Comparison of ENCODE assay signal across 21 cellular contexts in the genomic region with DNA sequence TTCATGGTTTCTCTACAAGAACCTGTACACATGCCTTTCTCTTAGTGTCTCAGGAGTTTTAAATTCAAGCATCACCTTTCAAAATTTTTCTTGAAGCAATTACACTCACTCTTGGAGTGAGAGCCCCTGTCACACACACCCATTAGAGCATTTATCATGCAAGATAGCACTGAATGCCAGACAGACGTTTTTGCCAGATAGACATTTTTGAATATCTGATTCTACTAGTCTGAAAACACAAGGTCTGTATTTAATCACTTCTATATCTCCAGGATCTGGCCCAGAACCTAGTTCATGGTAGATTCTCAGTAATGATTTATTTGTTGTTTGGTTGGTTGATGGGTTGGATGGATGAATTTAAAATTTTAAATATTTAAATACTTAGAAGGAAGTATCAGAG.
A peak's percentile ranks its signal among the peaks of the same experiment; 100 is the strongest.
DNase-seq lines count a peak whose midpoint lies in the region; ATAC-seq, FAIRE-seq and TF ChIP-seq lines count a peak whose summit lies in the region.
"Had no signal": no experiment of that assay in that cellular context is flagged by ENCODE, and none has a peak within 500 bp of the region (broad histone marks: within the 10 kb centered on the region; RNA-seq: fewer than 3 reads in every experiment).

No MANE protein-coding gene starts in this region.

- BruUV-seq in K562 (replicated peaks; lab: Mats Ljungman, UMichigan): no TSS peak

- H3K79me2 ChIP-seq in K562 (ENCODE audit: control insufficient read depth, insufficient read depth, low read length): no peaks in the 10 kb centered on the region

- H4K20me1 ChIP-seq in K562 (replicated peaks; ENCODE audit: control insufficient read depth, insufficient read depth, low read length): no peaks in the 10 kb centered on the region
- H4K20me1 ChIP-seq: BLaER1 treated with 17β-estradiol and CSF1 and Interleukin-3, amounts not matched to agents 10 nM and 100 nM had no signal

- TF ChIP-seq POLR2A in A549 (IDR thresholded peaks at IDR 0.05; ENCODE audit: low read length) (no peak), H54 (IDR thresholded peaks at IDR 0.05; ENCODE audit: low read depth, low read length) (no peak), K562 (conservative IDR thresholded peaks at IDR 0.05) (no peak), GM12892 (IDR thresholded peaks at IDR 0.05; ENCODE audit: low read depth, low read length) (no peak)

- no peaks in the 10 kb centered on the region for H3K36me3 ChIP-seq in K562 (ENCODE audit: control insufficient read depth, insufficient read depth, low read length)
- H3K36me3 ChIP-seq: BLaER1 treated with 17β-estradiol and CSF1 and Interleukin-3, amounts not matched to agents 10 nM and 100 nM had no signal

- WGBS in A549 (ENCODE audit: missing lambda C conversion rate): 20% methylated on average over 1 of the region's 1 CpG
- 0% methylated on average over 1 of the region's 1 CpG for WGBS in K562 (ENCODE audit: insufficient coverage, low coverage, missing lambda C conversion rate)

- no peak overlapping the region for H3K4me2 ChIP-seq in A549
- no peak overlapping the region for H3K4me2 ChIP-seq in K562 (ENCODE audit: insufficient read depth, low read length)
- H3K4me2 ChIP-seq: BLaER1 treated with 17β-estradiol and CSF1 and Interleukin-3, amounts not matched to agents 10 nM and 100 nM had no signal

- no peak for ATAC-seq in A549
- ATAC-seq in K562: no peak
- ATAC-seq: CD8-positive, alpha-beta T cell had no signal

- H2AFZ ChIP-seq in K562 (ENCODE audit: low read depth, low read length): no peak overlapping the region

- H3K4me3 ChIP-seq in A549 (no peak overlapping the region), K562 (no peak overlapping the region)
- H3K4me3 ChIP-seq: BLaER1 treated with 17β-estradiol and CSF1 and Interleukin-3, amounts not matched to agents 10 nM and 100 nM had no signal

- H3K27ac ChIP-seq in A549 (no peak overlapping the region), K562 (ENCODE audit: extremely low read depth, low read depth, low read length) (no peak overlapping the region)
- H3K27ac ChIP-seq: BLaER1 treated with 17β-estradiol and CSF1 and Interleukin-3, amounts not matched to agents 10 nM and 100 nM; C4-2B had no signal

- POLR2A ChIA-PET in A549 (lab: Yijun Ruan, JAX): no interaction called here
- POLR2A ChIA-PET in K562 (lab: Yijun Ruan, JAX): no interaction called here

- H3K4me1 ChIP-seq in A549 (no peaks in the 10 kb centered on the region), K562 (replicated peaks in 1 of 2; ENCODE audit: control insufficient read depth in 2 of 2, insufficient read depth in 2 of 2, low read length in 2 of 2) (no peaks in the 10 kb centered on the region)
- H3K4me1 ChIP-seq: BLaER1 treated with 17β-estradiol and CSF1 and Interleukin-3, amounts not matched to agents 10 nM and 100 nM; Caco-2 had no signal

- TF ChIP-seq RAD21 in A549 (conservative IDR thresholded peaks at IDR 0.05 in 1 of 2, IDR thresholded peaks at IDR 0.05 in 1 of 2): no peak
- TF ChIP-seq RAD21 in K562 (CRISPR knock-in tag; conservative IDR thresholded peaks at IDR 0.05 in 1 of 2, IDR thresholded peaks at IDR 0.05 in 1 of 2): no peak

- no peaks in the 10 kb centered on the region for H3K27me3 ChIP-seq in K562 (ENCODE audit: control insufficient read depth in 2 of 2, insufficient read depth in 2 of 2, low read length in 2 of 2)
- H3K27me3 ChIP-seq: BLaER1 treated with 17β-estradiol and CSF1 and Interleukin-3, amounts not matched to agents 10 nM and 100 nM had no signal

- FAIRE-seq in A549 (lab: Jason Lieb, UNC): no peak
- FAIRE-seq in H54 (lab: Jason Lieb, UNC): peak; percentile 6
- no peak for FAIRE-seq in K562 (lab: Jason Lieb, UNC)
- FAIRE-seq in GM12892 (lab: Jason Lieb, UNC): no peak
- FAIRE-seq: A204.1, D721Med, G401.6, GM12891, GM18507 had no signal

- no peaks in the 10 kb centered on the region for H3K9me1 ChIP-seq in K562 (ENCODE audit: control insufficient read depth, insufficient read depth, low read length)

- no peak for DNase-seq in A549 (ENCODE audit: low read depth in 1 of 2, low spot score in 1 of 2)
- no peak for DNase-seq in H54 (ENCODE audit: insufficient read length, low spot score)
- no peak for DNase-seq in K562 (ENCODE audit: extremely low read depth in 1 of 4, low spot score in 3 of 4)
- DNase-seq in activated effector memory CD4-positive, alpha-beta T cell treated with anti-CD3 and anti-CD28 coated beads, Interleukin-2, amount 50 U/mL, for 16 hours: no peak
- no peak for DNase-seq in stimulated activated CD4-positive, alpha-beta T cell treated with anti-CD3 and anti-CD28 coated beads, Interleukin-4, amount 100 ng/mL, for 4 hours
- no peak for DNase-seq in GM12892 (ENCODE audit: insufficient read length)
- DNase-seq: 8988T; AML-193; Caco-2; Calu3; CD4-positive, alpha-beta T cell; CD8-positive, alpha-beta T cell; DMS79 treated with DMSO at 0.1 percent for 48 hours; GF-D8 had no signal

- TF ChIP-seq EP300 in A549 (IDR thresholded peaks at IDR 0.05) (no peak), K562 (IDR thresholded peaks at IDR 0.05; ENCODE audit: low read length) (no peak)

- intact Hi-C loops in K562 (cut with micrococcal nuclease): no loop called here

- CTCF ChIA-PET in A549 (lab: Yijun Ruan, JAX) (interaction anchor here (1.5 kb wide), 1 partner anchor 10 kb away, joined by 3 read pairs; no protein-coding TSS in a partner anchor), K562 (lab: Yijun Ruan, JAX; ENCODE audit: low intra/inter-chr PET ratio) (no interaction called here)

- H3K9ac ChIP-seq in K562 (ENCODE audit: insufficient read depth in 1 of 2, low read depth in 2 of 2, low read length in 2 of 2): no peak overlapping the region
- H3K9ac ChIP-seq: BLaER1 treated with 17β-estradiol and CSF1 and Interleukin-3, amounts not matched to agents 10 nM and 100 nM had no signal

- TF ChIP-seq CTCF in A549 (IDR thresholded peaks at IDR 0.05) (no peak), K562 (IDR thresholded peaks at IDR 0.05 in 2 of 3, conservative IDR thresholded peaks at IDR 0.05 in 1 of 3; ENCODE audit: insufficient read depth in 2 of 3, low read depth in 1 of 3, low read length in 3 of 3) (no peak)

- H3K9me3 ChIP-seq in A549: peaks cover 5% of the 10 kb centered on the region
- H3K9me3 ChIP-seq in K562 (replicated peaks; ENCODE audit: control insufficient read depth, insufficient read depth, low read depth, low read length): no peaks in the 10 kb centered on the region

- in situ Hi-C loops in K562 (cut with MboI): no loop called here

TF ChIP-seq in A549, 52 proteins besides CTCF, POLR2A, EP300 and RAD21:
- no peak for TF ChIP-seq HOXA7 (CRISPR knock-in tag; IDR thresholded peaks at IDR 0.05)
- no peak for TF ChIP-seq CEBPB (IDR thresholded peaks at IDR 0.05)
- TF ChIP-seq HOXB5 (CRISPR knock-in tag; IDR thresholded peaks at IDR 0.05): no peak
- no peak for TF ChIP-seq CHD4 (IDR thresholded peaks at IDR 0.05; ENCODE audit: borderline replicate concordance)
- no peak for TF ChIP-seq FOSB (CRISPR knock-in tag; IDR thresholded peaks at IDR 0.05)
- TF ChIP-seq PHF8 (IDR thresholded peaks at IDR 0.05; ENCODE audit: borderline replicate concordance, low read depth): no peak
- TF ChIP-seq, protein P1, sequence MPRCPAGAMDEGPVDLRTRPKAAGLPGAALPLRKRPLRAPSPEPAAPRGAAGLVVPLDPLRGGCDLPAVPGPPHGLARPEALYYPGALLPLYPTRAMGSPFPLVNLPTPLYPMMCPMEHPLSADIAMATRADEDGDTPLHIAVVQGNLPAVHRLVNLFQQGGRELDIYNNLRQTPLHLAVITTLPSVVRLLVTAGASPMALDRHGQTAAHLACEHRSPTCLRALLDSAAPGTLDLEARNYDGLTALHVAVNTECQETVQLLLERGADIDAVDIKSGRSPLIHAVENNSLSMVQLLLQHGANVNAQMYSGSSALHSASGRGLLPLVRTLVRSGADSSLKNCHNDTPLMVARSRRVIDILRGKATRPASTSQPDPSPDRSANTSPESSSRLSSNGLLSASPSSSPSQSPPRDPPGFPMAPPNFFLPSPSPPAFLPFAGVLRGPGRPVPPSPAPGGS (IDR thresholded peaks at IDR 0.05): no peak
- TF ChIP-seq JUN (IDR thresholded peaks at IDR 0.05): no peak
- peak; percentile 76 for TF ChIP-seq MAFK (IDR thresholded peaks at IDR 0.05; ENCODE audit: partially characterized antibody)

TF ChIP-seq in K562, 482 proteins besides CTCF, POLR2A, EP300 and RAD21:
- TF ChIP-seq ZNF316 (IDR thresholded peaks at IDR 0.05) (peak; percentile 31; the same call in 1 of the 2 replicates), MAFK (IDR thresholded peaks at IDR 0.05; ENCODE audit: low read length) (0 out of 2 replicates have a peak, but pooled peaks have one; percentile 12), FOXJ3 (CRISPR knock-in tag; IDR thresholded peaks at IDR 0.05) (no peak), HMG20A (CRISPR knock-in tag; conservative IDR thresholded peaks at IDR 0.05) (no peak), RFX7 (CRISPR knock-in tag; IDR thresholded peaks at IDR 0.05) (no peak)
- TF ChIP-seq, protein P2, sequence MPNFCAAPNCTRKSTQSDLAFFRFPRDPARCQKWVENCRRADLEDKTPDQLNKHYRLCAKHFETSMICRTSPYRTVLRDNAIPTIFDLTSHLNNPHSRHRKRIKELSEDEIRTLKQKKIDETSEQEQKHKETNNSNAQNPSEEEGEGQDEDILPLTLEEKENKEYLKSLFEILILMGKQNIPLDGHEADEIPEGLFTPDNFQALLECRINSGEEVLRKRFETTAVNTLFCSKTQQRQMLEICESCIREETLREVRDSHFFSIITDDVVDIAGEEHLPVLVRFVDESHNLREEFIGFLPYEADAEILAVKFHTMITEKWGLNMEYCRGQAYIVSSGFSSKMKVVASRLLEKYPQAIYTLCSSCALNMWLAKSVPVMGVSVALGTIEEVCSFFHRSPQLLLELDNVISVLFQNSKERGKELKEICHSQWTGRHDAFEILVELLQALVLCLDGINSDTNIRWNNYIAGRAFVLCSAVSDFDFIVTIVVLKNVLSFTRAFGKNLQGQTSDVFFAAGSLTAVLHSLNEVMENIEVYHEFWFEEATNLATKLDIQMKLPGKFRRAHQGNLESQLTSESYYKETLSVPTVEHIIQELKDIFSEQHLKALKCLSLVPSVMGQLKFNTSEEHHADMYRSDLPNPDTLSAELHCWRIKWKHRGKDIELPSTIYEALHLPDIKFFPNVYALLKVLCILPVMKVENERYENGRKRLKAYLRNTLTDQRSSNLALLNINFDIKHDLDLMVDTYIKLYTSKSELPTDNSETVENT (CRISPR knock-in tag; IDR thresholded peaks at IDR 0.05): no peak
